ENCODE assay signal across 1 cellular context in genomic region chr11:43925063-43925931, GRCh38.
TF ChIP-seq lines count a peak whose summit lies in the region.

No MANE protein-coding gene starts in this region.

TF ChIP-seq in GM23338, 12 proteins besides CTCF, POLR2A, EP300 and RAD21:
- TF ChIP-seq ZNF462 (CRISPR knock-in tag; IDR thresholded peaks at IDR 0.05) (no peak), CREB1 (CRISPR knock-in tag; IDR thresholded peaks at IDR 0.05; ENCODE audit: low read depth) (no peak), STAT1 (IDR thresholded peaks at IDR 0.05; ENCODE audit: unreplicated experiment) (no peak), REST (IDR thresholded peaks at IDR 0.05; ENCODE audit: unreplicated experiment) (no peak), ZNF114 (CRISPR knock-in tag; IDR thresholded peaks at IDR 0.05) (no peak), JUNB (IDR thresholded peaks at IDR 0.05; ENCODE audit: unreplicated experiment) (no peak), EZH2phosphoT487 (IDR thresholded peaks at IDR 0.05; ENCODE audit: unreplicated experiment) (no peak), EZH2 (IDR thresholded peaks at IDR 0.05; ENCODE audit: low read depth, unreplicated experiment) (no peak), POLR2AphosphoS5 (IDR thresholded peaks at IDR 0.05; ENCODE audit: low read depth) (no peak)
